16 cellular contexts compared by ENCODE assay signal in genomic region chr5:132230871-132231270, GRCh38.
"Had no signal": no experiment of that assay in that cellular context is flagged by ENCODE, and none has a peak within 500 bp of the region (broad histone marks: within the 10 kb centered on the region; RNA-seq: fewer than 3 reads in every experiment).

No MANE protein-coding gene starts in this region.

- H3K9me3 ChIP-seq: ascending aorta, breast epithelium, SJCRH30, tibial nerve had no signal

- H3K36me3 Mint-ChIP-seq: activated CD8-positive, alpha-beta memory T cell treated with anti-CD3 and anti-CD28 coated beads, Interleukin-2, amount 10 ng/mL, durations not matched to agents 7 days and 5 days had no signal

- H3K9me3 Mint-ChIP-seq: activated naive CD8-positive, alpha-beta T cell treated with anti-CD3 and anti-CD28 coated beads, Interleukin-2, amount 50 U/mL, for 24 hours; activated T-cell treated with anti-CD3 and anti-CD28 coated beads, Interleukin-2, amount 50 U/mL, for 4 hours; dendritic cell treated with granulocyte-macrophage colony-stimulating factor and Interleukin-4, amounts not matched to agents 40 ng/mL and 50 ng/mL, for 4 days; effector memory CD8-positive, alpha-beta T cell had no signal

- H3K36me3 ChIP-seq: ascending aorta, breast epithelium, SJCRH30, tibial nerve had no signal

- H3K27me3 ChIP-seq: ascending aorta, breast epithelium, SJCRH30, tibial nerve had no signal

- ATAC-seq: activated CD8-positive, alpha-beta memory T cell treated with anti-CD3 and anti-CD28 coated beads, Interleukin-2, amount 10 ng/mL, durations not matched to agents 7 days and 5 days; activated naive CD8-positive, alpha-beta T cell treated with anti-CD3 and anti-CD28 coated beads, Interleukin-2, amount 50 U/mL, for 24 hours; activated T-cell treated with anti-CD3 and anti-CD28 coated beads, Interleukin-2, amount 50 U/mL, for 4 hours; effector memory CD8-positive, alpha-beta T cell; left cardiac atrium had no signal

- H3K27ac ChIP-seq: ascending aorta, breast epithelium, epithelial cell of prostate, SJCRH30 had no signal

- DNase-seq: activated naive CD8-positive, alpha-beta T cell treated with anti-CD3 and anti-CD28 coated beads, Interleukin-2, amount 50 U/mL, for 24 hours; activated T-cell treated with anti-CD3 and anti-CD28 coated beads, Interleukin-2, amount 50 U/mL, for 4 hours; cerebellar nuclear complex; effector memory CD8-positive, alpha-beta T cell; foreskin melanocyte; left cardiac atrium; SJCRH30; stimulated activated CD4-positive, alpha-beta T cell treated with anti-CD3 and anti-CD28 coated beads, Interleukin-15, amount 100 ng/mL, for 24 hours; stimulated activated CD4-positive, alpha-beta T cell treated with anti-CD3 and anti-CD28 coated beads, Interleukin-4, amount 100 ng/mL, for 1 hour; stimulated activated naive CD4-positive, alpha-beta T cell had no signal

- H3K4me3 ChIP-seq: ascending aorta, breast epithelium, SJCRH30, tibial nerve had no signal

- H3K27ac Mint-ChIP-seq: activated CD8-positive, alpha-beta memory T cell treated with anti-CD3 and anti-CD28 coated beads, Interleukin-2, amount 10 ng/mL, durations not matched to agents 7 days and 5 days; activated naive CD8-positive, alpha-beta T cell treated with anti-CD3 and anti-CD28 coated beads, Interleukin-2, amount 50 U/mL, for 24 hours; dendritic cell treated with granulocyte-macrophage colony-stimulating factor and Interleukin-4, amounts not matched to agents 40 ng/mL and 50 ng/mL, for 4 days had no signal

- H3K4me3 Mint-ChIP-seq: activated CD8-positive, alpha-beta memory T cell treated with anti-CD3 and anti-CD28 coated beads, Interleukin-2, amount 10 ng/mL, durations not matched to agents 7 days and 5 days; activated naive CD8-positive, alpha-beta T cell treated with anti-CD3 and anti-CD28 coated beads, Interleukin-2, amount 50 U/mL, for 24 hours; activated T-cell treated with anti-CD3 and anti-CD28 coated beads, Interleukin-2, amount 50 U/mL, for 4 hours; dendritic cell treated with granulocyte-macrophage colony-stimulating factor and Interleukin-4, amounts not matched to agents 40 ng/mL and 50 ng/mL, for 4 days; effector memory CD8-positive, alpha-beta T cell had no signal
